In the genomic region with DNA sequence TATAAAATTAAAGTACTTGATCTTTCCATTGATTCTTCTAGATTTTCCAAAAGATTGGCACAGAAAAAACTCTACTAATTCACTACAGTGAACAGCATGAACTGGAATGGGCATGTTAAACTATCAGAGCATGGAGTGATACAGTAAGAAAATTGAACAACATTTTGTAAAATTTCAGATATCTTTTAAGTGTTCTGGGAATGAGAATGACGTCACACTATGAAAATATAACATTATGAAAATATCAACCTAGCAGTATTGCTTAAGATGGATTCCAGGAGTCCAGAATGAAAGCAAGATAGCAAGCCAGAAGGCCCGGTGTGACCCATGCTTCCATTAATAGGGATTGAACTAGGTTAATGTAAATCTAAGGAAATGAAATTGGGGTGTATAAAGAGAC, we compare ENCODE assay signal across 34 cellular contexts.
"Had no signal": no experiment of that assay in that cellular context is flagged by ENCODE, and none has a peak within 500 bp of the region (broad histone marks: within the 10 kb centered on the region; RNA-seq: fewer than 3 reads in every experiment).

No MANE protein-coding gene starts in this region.

- DNase-seq: activated effector memory CD4-positive, alpha-beta T cell treated with anti-CD3 and anti-CD28 coated beads, Interleukin-2, amount 50 U/mL, for 16 hours; activated effector memory CD4-positive, alpha-beta T cell treated with Interleukin-2 at 50 U/mL for 16 hours; activated gamma-delta T cell; activated gamma-delta T cell treated with Interleukin-2 at 50 U/mL for 16 hours; activated naive CD4-positive, alpha-beta T cell; activated naive CD4-positive, alpha-beta T cell treated with anti-CD3 and anti-CD28 coated beads for 36 hours; activated naive CD4-positive, alpha-beta T cell treated with anti-CD3 and anti-CD28 coated beads, Interleukin-2, amount 10 ng/mL, durations not matched to agents 7 days and 5 days; activated naive CD4-positive, alpha-beta T cell treated with anti-CD3 and anti-CD28 coated beads, Interleukin-2, amount 50 U/mL, for 16 hours; activated naive CD4-positive, alpha-beta T cell treated with Interleukin-2 at 50 U/mL for 16 hours; activated naive CD8-positive, alpha-beta T cell treated with anti-CD3 and anti-CD28 coated beads for 36 hours; activated naive CD8-positive, alpha-beta T cell treated with anti-CD3 and anti-CD28 coated beads, Interleukin-2, amount 10 ng/mL, durations not matched to agents 7 days and 5 days; activated naive CD8-positive, alpha-beta T cell treated with anti-CD3 and anti-CD28 coated beads, Interleukin-2, amount 50 U/mL, for 24 hours; activated T-cell treated with anti-CD3 and anti-CD28 coated beads, Interleukin-2, amount 50 U/mL, for 1 hour; activated T-cell treated with anti-CD3 and anti-CD28 coated beads, Interleukin-2, amount 50 U/mL, for 24 hours; activated T-cell treated with anti-CD3 and anti-CD28 coated beads, Interleukin-2, amount 50 U/mL, for 4 hours; activated T-cell treated with anti-CD3 and anti-CD28 coated beads, Interleukin-2, amount 50 U/mL, for 48 hours; activated T-cell treated with anti-CD3 and anti-CD28 coated beads, Interleukin-2, amount 50 U/mL, for 72 hours; adrenal gland; amniotic stem cell; amygdala; anterior cingulate cortex; aorta; body of pancreas; brain microvascular endothelial cell; caudate nucleus; central memory CD4-positive, alpha-beta T cell; cerebellar nuclear complex had no signal

- H3K27me3 ChIP-seq: adrenal gland, ascending aorta, body of pancreas, brain microvascular endothelial cell, breast epithelium, cardiac muscle cell had no signal

- ATAC-seq: activated naive CD4-positive, alpha-beta T cell treated with anti-CD3 and anti-CD28 coated beads, Interleukin-2, amount 50 U/mL, for 72 hours; activated naive CD8-positive, alpha-beta T cell treated with anti-CD3 and anti-CD28 coated beads, Interleukin-2, amount 50 U/mL, for 24 hours; activated T-cell treated with anti-CD3 and anti-CD28 coated beads, Interleukin-2, amount 50 U/mL, for 4 hours; activated T-cell treated with anti-CD3 and anti-CD28 coated beads, Interleukin-2, amount 50 U/mL, for 72 hours; activated T-helper 17 cell treated with anti-CD3 and anti-CD28 coated beads, Interleukin-2, amount 50 U/mL, for 72 hours; body of pancreas had no signal

- H3K27ac ChIP-seq: adrenal gland, ascending aorta, body of pancreas, brain microvascular endothelial cell, breast epithelium, cardiac muscle cell had no signal

- H3K9me3 ChIP-seq: adrenal gland, ascending aorta, body of pancreas, breast epithelium had no signal

- H3K36me3 ChIP-seq: adrenal gland, ascending aorta, brain microvascular endothelial cell, breast epithelium, cardiac muscle cell had no signal

- H3K4me1 ChIP-seq: adrenal gland, ascending aorta, body of pancreas, breast epithelium had no signal

- FAIRE-seq: astrocyte, bronchial epithelial cell had no signal

- H3K4me3 ChIP-seq: adrenal gland, ascending aorta, body of pancreas, breast epithelium, cardiac muscle cell had no signal
